In the genomic region with DNA sequence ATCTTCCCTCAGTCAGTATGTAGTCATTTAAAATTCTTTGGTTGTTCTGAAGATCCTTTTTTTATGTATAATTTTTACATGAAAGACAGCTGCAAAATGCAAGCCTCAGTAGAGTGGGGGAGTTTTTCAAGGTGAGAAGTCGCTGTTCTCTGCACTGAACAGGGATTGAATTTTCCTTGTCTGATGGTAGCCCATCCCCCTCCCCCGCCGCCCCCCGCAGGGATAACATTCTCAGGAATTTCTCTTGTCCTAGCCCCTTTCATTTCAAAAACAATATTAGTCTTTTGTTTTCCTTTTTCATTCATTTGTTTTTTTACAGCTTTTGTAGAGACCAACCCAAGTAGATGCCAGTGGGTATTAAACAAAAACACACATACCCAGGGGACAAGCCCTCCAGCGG, we compare ENCODE assay signal across 1 cellular context. TPM values are rescaled to one million over a fixed set of nuclear protein-coding genes. Genes with fewer than 3 reads are reported as not detected.
"Had no signal": no experiment of that assay in that cellular context is flagged by ENCODE, and none has a peak within 500 bp of the region (broad histone marks: within the 10 kb centered on the region; RNA-seq: fewer than 3 reads in every experiment).

No MANE protein-coding gene starts in this region.

RNA-seq across cellular contexts. Expression of gene CCDC144A, which starts 2.9 kb away (rescaled TPM):
- total RNA-seq: HT1080 had no signal
